28 cellular contexts compared by ENCODE assay signal in genomic region chr6:103255132-103255531, GRCh38.
"Had no signal": no experiment of that assay in that cellular context is flagged by ENCODE, and none has a peak within 500 bp of the region (broad histone marks: within the 10 kb centered on the region; RNA-seq: fewer than 3 reads in every experiment).

No MANE protein-coding gene starts in this region.

- H3K4me1 ChIP-seq: stomach, suprapubic skin, testis, thyroid gland, tibial artery, tibial nerve, transverse colon, upper lobe of left lung, upper lobe of right lung, uterus, vagina had no signal

- H3K27me3 Mint-ChIP-seq: stimulated activated memory B cell treated with anti-CD40 and anti-IgM and Interleukin-4, amounts not matched to agents 10 μg/mL and 1 μg/mL and 100 μg/mL, for 72 hours; stimulated activated naive B cell treated with anti-CD40 and anti-IgM and Interleukin-4, amounts not matched to agents 10 μg/mL and 1 μg/mL and 100 μg/mL, for 72 hours; stimulated activated naive CD8-positive, alpha-beta T cell treated with anti-CD3 and anti-CD28 coated beads, Interleukin-15, amount 100 ng/mL, for 72 hours; stimulated activated naive CD8-positive, alpha-beta T cell treated with anti-CD3 and anti-CD28 coated beads, Interleukin-15, Interleukin-2, amounts not matched to agents 100 ng/mL and 50 ng/mL, for 24 hours; type B pancreatic cell had no signal

- H3K36me3 Mint-ChIP-seq: stimulated activated effector memory CD8-positive, alpha-beta T cell treated with anti-CD3 and anti-CD28 coated beads, Interleukin-12 subunit alpha, Interleukin-12 subunit beta, amount 100 ng/mL, for 72 hours; stimulated activated memory B cell treated with anti-CD40 and anti-IgM and Interleukin-4, amounts not matched to agents 10 μg/mL and 1 μg/mL and 100 μg/mL, for 72 hours; stimulated activated naive B cell treated with anti-CD40 and anti-IgM and Interleukin-4, amounts not matched to agents 10 μg/mL and 1 μg/mL and 100 μg/mL, for 72 hours; type B pancreatic cell had no signal

- H3K9me3 Mint-ChIP-seq: stimulated activated naive CD8-positive, alpha-beta T cell treated with anti-CD3 and anti-CD28 coated beads, Interleukin-15, Interleukin-2, amounts not matched to agents 100 ng/mL and 50 ng/mL, for 24 hours; type B pancreatic cell had no signal

- H3K27me3 ChIP-seq: stomach, suprapubic skin, testis, thyroid gland, tibial artery, tibial nerve, transverse colon, upper lobe of left lung, upper lobe of right lung, uterus, vagina had no signal

- H3K4me3 Mint-ChIP-seq: stimulated activated effector memory CD8-positive, alpha-beta T cell treated with anti-CD3 and anti-CD28 coated beads, Interleukin-12 subunit alpha, Interleukin-12 subunit beta, amount 100 ng/mL, for 72 hours; stimulated activated memory B cell treated with anti-CD40 and anti-IgM and Interleukin-4, amounts not matched to agents 10 μg/mL and 1 μg/mL and 100 μg/mL, for 72 hours; stimulated activated naive B cell treated with anti-CD40 and anti-IgM and Interleukin-4, amounts not matched to agents 10 μg/mL and 1 μg/mL and 100 μg/mL, for 72 hours; stimulated activated naive CD8-positive, alpha-beta T cell treated with anti-CD3 and anti-CD28 coated beads, Interleukin-15, amount 100 ng/mL, for 72 hours; stimulated activated naive CD8-positive, alpha-beta T cell treated with anti-CD3 and anti-CD28 coated beads, Interleukin-15, Interleukin-2, amounts not matched to agents 100 ng/mL and 50 ng/mL, for 24 hours; type B pancreatic cell had no signal

- H3K27ac Mint-ChIP-seq: stimulated activated effector memory CD8-positive, alpha-beta T cell treated with anti-CD3 and anti-CD28 coated beads, Interleukin-12 subunit alpha, Interleukin-12 subunit beta, amount 100 ng/mL, for 72 hours; stimulated activated memory B cell treated with anti-CD40 and anti-IgM and Interleukin-4, amounts not matched to agents 10 μg/mL and 1 μg/mL and 100 μg/mL, for 72 hours; stimulated activated naive B cell treated with anti-CD40 and anti-IgM and Interleukin-4, amounts not matched to agents 10 μg/mL and 1 μg/mL and 100 μg/mL, for 72 hours; stimulated activated naive CD8-positive, alpha-beta T cell treated with anti-CD3 and anti-CD28 coated beads, Interleukin-15, amount 100 ng/mL, for 72 hours; stimulated activated naive CD8-positive, alpha-beta T cell treated with anti-CD3 and anti-CD28 coated beads, Interleukin-15, Interleukin-2, amounts not matched to agents 100 ng/mL and 50 ng/mL, for 24 hours; type B pancreatic cell had no signal

- H3K4me3 ChIP-seq: stomach, suprapubic skin, testis, thoracic aorta, thyroid gland, tibial artery, tibial nerve, transverse colon, upper lobe of left lung, upper lobe of right lung, uterus, vagina had no signal

- H3K9me3 ChIP-seq: stomach, suprapubic skin, testis, thoracic aorta, thyroid gland, tibial artery, tibial nerve, transverse colon, upper lobe of left lung, upper lobe of right lung, uterus, vagina had no signal

- H3K4me1 Mint-ChIP-seq: stimulated activated effector memory CD8-positive, alpha-beta T cell treated with anti-CD3 and anti-CD28 coated beads, Interleukin-12 subunit alpha, Interleukin-12 subunit beta, amount 100 ng/mL, for 72 hours; stimulated activated memory B cell treated with anti-CD40 and anti-IgM and Interleukin-4, amounts not matched to agents 10 μg/mL and 1 μg/mL and 100 μg/mL, for 72 hours; stimulated activated naive B cell treated with anti-CD40 and anti-IgM and Interleukin-4, amounts not matched to agents 10 μg/mL and 1 μg/mL and 100 μg/mL, for 72 hours; stimulated activated naive CD8-positive, alpha-beta T cell treated with anti-CD3 and anti-CD28 coated beads, Interleukin-15, amount 100 ng/mL, for 72 hours had no signal

- H3K27ac ChIP-seq: stomach, suprapubic skin, testis, thoracic aorta, thyroid gland, tibial artery, tibial nerve, transverse colon, upper lobe of left lung, upper lobe of right lung, uterus, vagina had no signal

- ATAC-seq: stimulated activated effector memory CD8-positive, alpha-beta T cell treated with anti-CD3 and anti-CD28 coated beads, Interleukin-12 subunit alpha, Interleukin-12 subunit beta, amount 100 ng/mL, for 72 hours; stimulated activated memory B cell treated with anti-CD40 and anti-IgM and Interleukin-4, amounts not matched to agents 10 μg/mL and 1 μg/mL and 100 μg/mL, for 72 hours; stimulated activated naive B cell treated with anti-CD40 and anti-IgM and Interleukin-4, amounts not matched to agents 10 μg/mL and 1 μg/mL and 100 μg/mL, for 72 hours; stimulated activated naive CD8-positive, alpha-beta T cell treated with anti-CD3 and anti-CD28 coated beads, Interleukin-15, amount 100 ng/mL, for 72 hours; stimulated activated naive CD8-positive, alpha-beta T cell treated with anti-CD3 and anti-CD28 coated beads, Interleukin-15, Interleukin-2, amounts not matched to agents 100 U/mL and 50 U/mL, for 24 hours; upper lobe of right lung had no signal

- H3K36me3 ChIP-seq: stomach, suprapubic skin, thoracic aorta, thyroid gland, tibial artery, tibial nerve, transverse colon, upper lobe of left lung, upper lobe of right lung, uterus, vagina had no signal

- DNase-seq: stimulated activated CD4-positive, alpha-beta T cell treated with anti-CD3 and anti-CD28 coated beads, Interleukin-2, amount 100 ng/mL, for 48 hours; stimulated activated CD4-positive, alpha-beta T cell treated with anti-CD3 and anti-CD28 coated beads, Interleukin-4, amount 100 ng/mL, for 1 hour; stimulated activated CD4-positive, alpha-beta T cell treated with anti-CD3 and anti-CD28 coated beads, Interleukin-4, amount 100 ng/mL, for 24 hours; stimulated activated CD4-positive, alpha-beta T cell treated with anti-CD3 and anti-CD28 coated beads, Interleukin-4, amount 100 ng/mL, for 4 hours; stimulated activated CD8-positive, alpha-beta memory T cell treated with anti-CD3 and anti-CD28 coated beads, Interleukin-4, amount 100 ng/mL, for 48 hours; stimulated activated naive B cell treated with anti-CD40 and anti-IgM and Interleukin-4, amounts not matched to agents 10 μg/mL and 1 μg/mL and 100 μg/mL, for 72 hours; stimulated activated naive CD4-positive, alpha-beta T cell; stimulated activated naive CD4-positive, alpha-beta T cell treated with Interleukin-2 at 50 U/mL for 16 hours; stimulated activated naive CD8-positive, alpha-beta T cell treated with anti-CD3 and anti-CD28 coated beads, Interleukin-15, amount 100 ng/mL, for 72 hours; stimulated activated naive CD8-positive, alpha-beta T cell treated with anti-CD3 and anti-CD28 coated beads, Interleukin-15, Interleukin-2, amounts not matched to agents 100 U/mL and 50 U/mL, for 24 hours; stomach; substantia nigra; testis; thyroid gland; tibial artery; transverse colon; trophoblast cell; upper lobe of left lung; upper lobe of right lung; uterus had no signal
